Comparison of ENCODE assay signal across 8 cellular contexts in the genomic region with DNA sequence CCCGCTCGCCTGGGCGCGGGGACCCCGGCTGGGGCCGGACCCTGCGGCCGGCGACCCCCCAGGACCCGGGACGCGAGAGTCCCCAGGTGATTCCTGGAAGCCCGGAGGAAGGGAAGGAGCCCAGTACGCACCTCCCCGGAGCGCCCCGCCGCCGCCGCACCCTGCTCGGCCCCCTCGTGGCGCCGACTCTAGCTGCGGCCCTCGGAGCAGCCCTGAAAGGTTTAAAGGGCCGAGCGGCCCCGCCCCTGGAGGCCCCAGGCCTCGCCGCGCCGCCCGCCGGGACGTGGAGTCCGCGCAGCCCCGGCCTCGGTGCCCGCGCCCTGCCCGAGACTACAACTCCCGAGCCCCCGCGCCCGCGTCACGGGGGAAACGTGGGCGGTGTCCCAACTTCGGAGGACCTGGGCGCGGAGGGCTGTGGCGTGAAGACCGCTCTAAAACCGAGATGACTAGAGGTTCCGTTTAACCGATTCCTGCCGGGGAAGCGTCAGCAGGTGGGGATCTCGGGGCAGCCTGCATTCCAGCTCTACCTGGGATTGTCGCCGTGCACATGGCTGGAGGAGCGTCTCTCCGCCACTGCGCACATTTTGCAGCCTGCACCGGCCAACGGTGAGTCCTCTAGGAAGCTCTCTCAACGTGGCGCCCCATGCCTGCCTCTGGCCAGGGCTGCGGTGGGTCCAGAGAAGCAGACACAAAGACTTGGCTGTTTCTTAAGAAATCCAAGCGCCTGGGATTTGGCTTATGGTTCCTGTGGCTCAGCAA. TPM values are rescaled to one million over a fixed set of nuclear protein-coding genes. Genes with fewer than 3 reads are reported as not detected.
DNase-seq lines count a peak whose midpoint lies in the region; ATAC-seq lines count a peak whose summit lies in the region.

A gene with protein sequence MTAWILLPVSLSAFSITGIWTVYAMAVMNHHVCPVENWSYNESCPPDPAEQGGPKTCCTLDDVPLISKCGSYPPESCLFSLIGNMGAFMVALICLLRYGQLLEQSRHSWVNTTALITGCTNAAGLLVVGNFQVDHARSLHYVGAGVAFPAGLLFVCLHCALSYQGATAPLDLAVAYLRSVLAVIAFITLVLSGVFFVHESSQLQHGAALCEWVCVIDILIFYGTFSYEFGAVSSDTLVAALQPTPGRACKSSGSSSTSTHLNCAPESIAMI (minus strand): TSS at position 223 of the 759 bp plus-strand sequence. CDS start 750 bp downstream, outside the sequence.

- peak within 1 kb of the TSS; percentile 60 for H3K27ac ChIP-seq in mesodermal cell (ENCODE audit: low read depth, low read length, severe bottlenecking)

- WGBS in mesodermal cell (ENCODE audit: insufficient coverage in 2 of 2), 2 experiments, result 0% methylated on average over 58 to 64 of the region's 73 CpGs

- H3K4me1 ChIP-seq in NT2/D1 (ENCODE audit: insufficient read depth, insufficient read length) (no peaks in the 10 kb centered on the region), mesodermal cell (ENCODE audit: control insufficient read depth, insufficient read depth, low read length, poor library complexity, severe bottlenecking) (peaks cover 16% of the 10 kb centered on the region)

- in situ Hi-C loops in endometrial microvascular endothelial cells (cut with HindIII; ENCODE audit: inconsistent ontology term, low pct_unique_long_range_greater_than_20kb, low sequenced_read_pairs), result no loop called here

- peak; percentile 95 for ATAC-seq in GM19452 (IDR thresholded peaks at IDR 0.05; ENCODE audit: unreplicated experiment)
- peak; percentile 93 for ATAC-seq in HG03571 (IDR thresholded peaks at IDR 0.05; ENCODE audit: unreplicated experiment)

- H3K9ac ChIP-seq in NT2/D1 (ENCODE audit: insufficient read length, low read depth), result peak within 1 kb of the TSS; percentile 92

- peaks cover 48% of the 10 kb centered on the region for H3K36me3 ChIP-seq in NT2/D1 (ENCODE audit: insufficient read depth, insufficient read length, low read length)
- peaks cover 35% of the 10 kb centered on the region for H3K36me3 ChIP-seq in mesodermal cell (ENCODE audit: control insufficient read depth, insufficient read depth, low read length)

- DNase-seq in COLO668 (lab: John Stamatoyannopoulos, UW; ENCODE audit: unreplicated experiment) (peak; percentile 98), NT2/D1 (ENCODE audit: low read depth, low spot score) (peak; percentile 74)
- DNase-seq in activated CD8-positive, alpha-beta memory T cell treated with anti-CD3 and anti-CD28 coated beads, Interleukin-2, amount 50 U/mL, for 24 hours (ENCODE audit: extremely low read depth), result peak; percentile 67
- peak; percentile 69 to 80 for DNase-seq in stimulated activated CD8-positive, alpha-beta memory T cell treated with anti-CD3 and anti-CD28 coated beads, Interleukin-15, amount 100 ng/mL, for 4 hours (ENCODE audit: low read depth in 2 of 2)

- no peaks in the 10 kb centered on the region for H3K27me3 ChIP-seq in NT2/D1 (ENCODE audit: insufficient read depth, insufficient read length)

- H3K4me3 ChIP-seq in NT2/D1 (ENCODE audit: insufficient read length, low read depth) (peak within 1 kb of the TSS; percentile 87), mesodermal cell (ENCODE audit: extremely low read depth, insufficient read depth, low read length, poor library complexity, severe bottlenecking) (peak within 1 kb of the TSS; percentile 82)

- H3K9me3 ChIP-seq in NT2/D1 (ENCODE audit: insufficient read depth, low read length) (no peaks in the 10 kb centered on the region), mesodermal cell (ENCODE audit: control insufficient read depth, low read length) (no peaks in the 10 kb centered on the region)

RNA-seq across cellular contexts. Expression of the gene that starts here (rescaled TPM):
- total RNA-seq in endometrial microvascular endothelial cells (ENCODE audit: inconsistent ontology term), result 23.5 TPM
- polyA plus RNA-seq in mesodermal cell (2013, experiment 1 of 2), result 17.4 TPM
- polyA plus RNA-seq in mesodermal cell (2013, experiment 2 of 2), result 12.8 TPM

Comparison
In these comparisons a context has a peak if more than half of its experiments do, and no peak if none do; other contexts are left out.
1. Peak in every context shown above with its lines: DNase-seq, ATAC-seq, H3K4me3 ChIP-seq and H3K27ac ChIP-seq.